28 cellular contexts compared by ENCODE assay signal in the genomic region with DNA sequence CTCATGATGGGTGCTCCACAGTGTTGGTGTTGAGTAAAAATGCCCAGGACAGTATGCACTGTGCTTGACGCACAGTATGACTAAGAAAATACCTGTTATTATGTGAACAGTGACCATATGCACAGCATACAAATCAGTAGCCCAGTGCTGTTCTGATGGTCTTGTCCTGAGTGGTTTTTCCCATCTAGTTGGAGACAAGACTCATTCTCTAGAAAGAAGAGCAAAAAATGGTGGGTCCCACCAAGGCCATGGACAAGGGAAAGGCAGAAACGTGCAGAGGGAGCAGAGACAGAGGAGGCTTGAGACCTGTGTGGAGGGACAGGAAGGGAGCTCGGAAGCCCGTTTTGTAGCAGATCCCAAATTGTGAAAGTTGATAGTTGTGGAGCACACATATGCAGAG. TPM values are rescaled to one million over a fixed set of nuclear protein-coding genes. Genes with fewer than 3 reads are reported as not detected.
DNase-seq lines count a peak whose midpoint lies in the region; ATAC-seq, FAIRE-seq and TF ChIP-seq lines count a peak whose summit lies in the region.
"Had no signal": no experiment of that assay in that cellular context is flagged by ENCODE, and none has a peak within 500 bp of the region (broad histone marks: within the 10 kb centered on the region; RNA-seq: fewer than 3 reads in every experiment).

No MANE protein-coding gene starts in this region.

- peak; percentile 31 for ATAC-seq in stimulated activated effector memory CD8-positive, alpha-beta T cell treated with anti-CD3 and anti-CD28 coated beads, Interleukin-12 subunit alpha, Interleukin-12 subunit beta, amount 100 ng/mL, for 72 hours
- ATAC-seq in natural killer cell treated with Interleukin-12 subunit alpha and Interleukin-12 subunit beta and Interleukin-15 and Interleukin-18, amount 100 ng/mL, for 72 hours, result no peak
- ATAC-seq: A549; CD8-positive, alpha-beta T cell; GM12878 had no signal

- peak; percentile 55 for FAIRE-seq in D721Med (lab: Jason Lieb, UNC)
- FAIRE-seq: A549, GM12878, GM12892, GM18507 had no signal

- H3K27ac ChIP-seq in HEK293 (ENCODE audit: extremely low read depth, low read depth, low read length), result no peak overlapping the region
- H3K27ac ChIP-seq: 22Rv1; A549; BLaER1 treated with 17β-estradiol and CSF1 and Interleukin-3, amounts not matched to agents 10 nM and 100 nM; C4-2B had no signal

- H3K9me3 Mint-ChIP-seq in stimulated activated effector memory CD8-positive, alpha-beta T cell treated with anti-CD3 and anti-CD28 coated beads, Interleukin-12 subunit alpha, Interleukin-12 subunit beta, amount 100 ng/mL, for 72 hours, result no peaks in the 10 kb centered on the region
- no peaks in the 10 kb centered on the region for H3K9me3 Mint-ChIP-seq in natural killer cell treated with Interleukin-12 subunit alpha and Interleukin-12 subunit beta and Interleukin-15 and Interleukin-18, amount 100 ng/mL, for 72 hours
- H3K9me3 Mint-ChIP-seq: CD4-positive, alpha-beta T cell; CD8-positive, alpha-beta T cell had no signal

- no peaks in the 10 kb centered on the region for H3K36me3 ChIP-seq in HEK293 (ENCODE audit: control insufficient read depth in 2 of 2, insufficient read depth in 1 of 2, low read length in 2 of 2)
- H3K36me3 ChIP-seq: BLaER1 treated with 17β-estradiol and CSF1 and Interleukin-3, amounts not matched to agents 10 nM and 100 nM had no signal

- POLR2A ChIA-PET in HEK293 (lab: Yijun Ruan, JAX), result interaction anchor here (1.0 kb wide), 1 partner anchor 59 kb away, joined by 3 read pairs; no protein-coding TSS in a partner anchor

- TF ChIP-seq CTCF in D721Med (IDR thresholded peaks at IDR 0.05; ENCODE audit: insufficient read depth, missing control alignments) (no peak), HEK293 (tag by site-specific recombination; IDR thresholded peaks at IDR 0.05) (no peak)

- H3K4me3 ChIP-seq in HEK293 (ENCODE audit: low read depth, low read length), result no peak overlapping the region
- H3K4me3 ChIP-seq: A549; BLaER1 treated with 17β-estradiol and CSF1 and Interleukin-3, amounts not matched to agents 10 nM and 100 nM; GM12878 had no signal

- no peaks in the 10 kb centered on the region for H3K36me3 Mint-ChIP-seq in stimulated activated effector memory CD8-positive, alpha-beta T cell treated with anti-CD3 and anti-CD28 coated beads, Interleukin-12 subunit alpha, Interleukin-12 subunit beta, amount 100 ng/mL, for 72 hours
- no peaks in the 10 kb centered on the region for H3K36me3 Mint-ChIP-seq in natural killer cell treated with Interleukin-12 subunit alpha and Interleukin-12 subunit beta and Interleukin-15 and Interleukin-18, amount 100 ng/mL, for 72 hours
- H3K36me3 Mint-ChIP-seq: CD8-positive, alpha-beta T cell had no signal

- H3K4me3 Mint-ChIP-seq in stimulated activated effector memory CD8-positive, alpha-beta T cell treated with anti-CD3 and anti-CD28 coated beads, Interleukin-12 subunit alpha, Interleukin-12 subunit beta, amount 100 ng/mL, for 72 hours, result no peak overlapping the region
- H3K4me3 Mint-ChIP-seq in natural killer cell treated with Interleukin-12 subunit alpha and Interleukin-12 subunit beta and Interleukin-15 and Interleukin-18, amount 100 ng/mL, for 72 hours, result no peak overlapping the region
- H3K4me3 Mint-ChIP-seq: B cell; CD4-positive, alpha-beta T cell; CD8-positive, alpha-beta T cell had no signal

- H3K9me3 ChIP-seq in HEK293 (ENCODE audit: control insufficient read depth, insufficient read depth, low read depth, low read length), result no peaks in the 10 kb centered on the region
- H3K9me3 ChIP-seq: A549; BLaER1 treated with 17β-estradiol and CSF1 and Interleukin-3, amounts not matched to agents 10 nM and 100 nM; Caco-2 had no signal

- CTCF ChIA-PET in HEK293 (lab: Yijun Ruan, JAX), result interaction anchor here (0.7 kb wide), 1 partner anchor 18 kb away, joined by 3 read pairs; no protein-coding TSS in a partner anchor

- H3K4me1 Mint-ChIP-seq in stimulated activated effector memory CD8-positive, alpha-beta T cell treated with anti-CD3 and anti-CD28 coated beads, Interleukin-12 subunit alpha, Interleukin-12 subunit beta, amount 100 ng/mL, for 72 hours, result no peaks in the 10 kb centered on the region
- H3K4me1 Mint-ChIP-seq in natural killer cell treated with Interleukin-12 subunit alpha and Interleukin-12 subunit beta and Interleukin-15 and Interleukin-18, amount 100 ng/mL, for 72 hours (ENCODE audit: low read depth in 2 of 2), result no peaks in the 10 kb centered on the region
- H3K4me1 Mint-ChIP-seq: B cell had no signal

- no peaks in the 10 kb centered on the region for H3K4me1 ChIP-seq in HEK293 (ENCODE audit: control insufficient read depth, insufficient read depth, low read length)
- H3K4me1 ChIP-seq: A549; BLaER1 treated with 17β-estradiol and CSF1 and Interleukin-3, amounts not matched to agents 10 nM and 100 nM; Caco-2 had no signal

- peaks cover 28 to 34% of the 10 kb centered on the region in 2 donors for H3K27me3 Mint-ChIP-seq in natural killer cell treated with Interleukin-12 subunit alpha and Interleukin-12 subunit beta and Interleukin-15 and Interleukin-18, amount 100 ng/mL, for 72 hours

- DNase-seq in D721Med (ENCODE audit: insufficient read length, low spot score) (no peak), LoVo (ENCODE audit: low spot score) (no peak)
- no peak for DNase-seq in stimulated activated effector memory CD8-positive, alpha-beta T cell treated with anti-CD3 and anti-CD28 coated beads, Interleukin-12 subunit alpha, Interleukin-12 subunit beta, amount 100 ng/mL, for 72 hours (ENCODE audit: low spot score in 2 of 2)
- no peak for DNase-seq in natural killer cell treated with Interleukin-12 subunit alpha and Interleukin-12 subunit beta and Interleukin-15 and Interleukin-18, amount 100 ng/mL, for 72 hours (ENCODE audit: low spot score)
- DNase-seq: AML-193; Caco-2; Calu3; CD4-positive, alpha-beta T cell; CD8-positive, alpha-beta T cell; DMS 273 treated with DMSO at 0.1 percent for 48 hours; DMS153; DMS53; DMS79; DND-41; EL; GDM1 had no signal

- H3K27ac Mint-ChIP-seq in stimulated activated effector memory CD8-positive, alpha-beta T cell treated with anti-CD3 and anti-CD28 coated beads, Interleukin-12 subunit alpha, Interleukin-12 subunit beta, amount 100 ng/mL, for 72 hours, result no peak overlapping the region
- no peak overlapping the region for H3K27ac Mint-ChIP-seq in natural killer cell treated with Interleukin-12 subunit alpha and Interleukin-12 subunit beta and Interleukin-15 and Interleukin-18, amount 100 ng/mL, for 72 hours
- H3K27ac Mint-ChIP-seq: B cell; CD4-positive, alpha-beta T cell; CD8-positive, alpha-beta T cell had no signal

TF ChIP-seq in HEK293, 187 proteins besides CTCF, POLR2A, EP300 and RAD21 (continues in another document):
- TF ChIP-seq, protein P1, sequence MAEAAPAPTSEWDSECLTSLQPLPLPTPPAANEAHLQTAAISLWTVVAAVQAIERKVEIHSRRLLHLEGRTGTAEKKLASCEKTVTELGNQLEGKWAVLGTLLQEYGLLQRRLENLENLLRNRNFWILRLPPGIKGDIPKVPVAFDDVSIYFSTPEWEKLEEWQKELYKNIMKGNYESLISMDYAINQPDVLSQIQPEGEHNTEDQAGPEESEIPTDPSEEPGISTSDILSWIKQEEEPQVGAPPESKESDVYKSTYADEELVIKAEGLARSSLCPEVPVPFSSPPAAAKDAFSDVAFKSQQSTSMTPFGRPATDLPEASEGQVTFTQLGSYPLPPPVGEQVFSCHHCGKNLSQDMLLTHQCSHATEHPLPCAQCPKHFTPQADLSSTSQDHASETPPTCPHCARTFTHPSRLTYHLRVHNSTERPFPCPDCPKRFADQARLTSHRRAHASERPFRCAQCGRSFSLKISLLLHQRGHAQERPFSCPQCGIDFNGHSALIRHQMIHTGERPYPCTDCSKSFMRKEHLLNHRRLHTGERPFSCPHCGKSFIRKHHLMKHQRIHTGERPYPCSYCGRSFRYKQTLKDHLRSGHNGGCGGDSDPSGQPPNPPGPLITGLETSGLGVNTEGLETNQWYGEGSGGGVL (tag by site-specific recombination; IDR thresholded peaks at IDR 0.05), result no peak
- TF ChIP-seq, protein P2, sequence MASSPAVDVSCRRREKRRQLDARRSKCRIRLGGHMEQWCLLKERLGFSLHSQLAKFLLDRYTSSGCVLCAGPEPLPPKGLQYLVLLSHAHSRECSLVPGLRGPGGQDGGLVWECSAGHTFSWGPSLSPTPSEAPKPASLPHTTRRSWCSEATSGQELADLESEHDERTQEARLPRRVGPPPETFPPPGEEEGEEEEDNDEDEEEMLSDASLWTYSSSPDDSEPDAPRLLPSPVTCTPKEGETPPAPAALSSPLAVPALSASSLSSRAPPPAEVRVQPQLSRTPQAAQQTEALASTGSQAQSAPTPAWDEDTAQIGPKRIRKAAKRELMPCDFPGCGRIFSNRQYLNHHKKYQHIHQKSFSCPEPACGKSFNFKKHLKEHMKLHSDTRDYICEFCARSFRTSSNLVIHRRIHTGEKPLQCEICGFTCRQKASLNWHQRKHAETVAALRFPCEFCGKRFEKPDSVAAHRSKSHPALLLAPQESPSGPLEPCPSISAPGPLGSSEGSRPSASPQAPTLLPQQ (tag by site-specific recombination; IDR thresholded peaks at IDR 0.05), result peak; percentile 51; the same call in 1 of the 2 replicates
- TF ChIP-seq ZNF521 (tag by site-specific recombination; IDR thresholded peaks at IDR 0.05) (no peak), ZNF416 (tag by site-specific recombination; IDR thresholded peaks at IDR 0.05) (no peak), ZNF561 (tag by site-specific recombination; IDR thresholded peaks at IDR 0.05; ENCODE audit: borderline replicate concordance) (no peak), ZNF112 (tag by site-specific recombination; IDR thresholded peaks at IDR 0.05) (no peak), ZNF324 (tag by site-specific recombination; IDR thresholded peaks at IDR 0.05) (no peak), ZNF791 (tag by site-specific recombination; IDR thresholded peaks at IDR 0.05) (no peak), ZNF214 (tag by site-specific recombination; IDR thresholded peaks at IDR 0.05; ENCODE audit: borderline replicate concordance) (no peak), ZNF776 (tag by site-specific recombination; IDR thresholded peaks at IDR 0.05; ENCODE audit: borderline replicate concordance) (no peak)
- TF ChIP-seq, protein P3, sequence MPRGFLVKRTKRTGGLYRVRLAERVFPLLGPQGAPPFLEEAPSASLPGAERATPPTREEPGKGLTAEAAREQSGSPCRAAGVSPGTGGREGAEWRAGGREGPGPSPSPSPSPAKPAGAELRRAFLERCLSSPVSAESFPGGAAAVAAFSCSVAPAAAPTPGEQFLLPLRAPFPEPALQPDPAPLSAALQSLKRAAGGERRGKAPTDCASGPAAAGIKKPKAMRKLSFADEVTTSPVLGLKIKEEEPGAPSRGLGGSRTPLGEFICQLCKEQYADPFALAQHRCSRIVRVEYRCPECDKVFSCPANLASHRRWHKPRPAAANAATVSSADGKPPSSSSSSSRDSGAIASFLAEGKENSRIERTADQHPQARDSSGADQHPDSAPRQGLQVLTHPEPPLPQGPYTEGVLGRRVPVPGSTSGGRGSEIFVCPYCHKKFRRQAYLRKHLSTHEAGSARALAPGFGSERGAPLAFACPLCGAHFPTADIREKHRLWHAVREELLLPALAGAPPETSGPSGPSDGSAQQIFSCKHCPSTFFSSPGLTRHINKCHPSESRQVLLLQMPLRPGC (tag by site-specific recombination; IDR thresholded peaks at IDR 0.05), result no peak

RNA-seq across cellular contexts. Expression of a gene that starts 1.0 kb away (rescaled TPM):
- not detected for total RNA-seq in natural killer cell treated with Interleukin-12 subunit alpha and Interleukin-12 subunit beta and Interleukin-15 and Interleukin-18, amount 100 ng/mL, for 72 hours
- total RNA-seq: A172; B cell; Caco-2; Calu3; CD4-positive, alpha-beta T cell; CD8-positive, alpha-beta T cell; Daoy; G401; GM12878 had no signal
